In the genomic region with DNA sequence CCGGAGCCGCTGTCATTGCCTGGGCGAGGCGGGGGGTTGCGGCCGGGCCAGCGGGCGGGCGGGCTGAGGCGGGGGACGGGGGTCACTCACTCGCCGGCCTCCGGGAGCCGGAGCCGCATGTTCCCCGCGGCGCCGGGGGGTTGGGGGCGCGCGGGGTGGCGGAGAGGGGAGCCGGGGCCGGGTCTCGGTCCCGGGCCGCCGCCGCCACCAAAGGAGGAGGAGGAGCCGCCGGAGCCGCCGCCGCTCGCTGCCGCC, we compare ENCODE assay signal across 8 cellular contexts. TPM values are rescaled to one million over a fixed set of nuclear protein-coding genes. Genes with fewer than 3 reads are reported as not detected.
DNase-seq lines count a peak whose midpoint lies in the region; ATAC-seq, FAIRE-seq and TF ChIP-seq lines count a peak whose summit lies in the region.

No MANE protein-coding gene starts in this region.

- H2BK15ac ChIP-seq in IMR-90 (ENCODE audit: low read depth, low read length) = no peak overlapping the region

- no peaks in the 10 kb centered on the region for H3K27me3 ChIP-seq in ACC112 (ENCODE audit: insufficient read depth, low read length)
- H3K27me3 ChIP-seq in IMR-90 (ENCODE audit: control insufficient read depth, insufficient read depth, low read length) = no peaks in the 10 kb centered on the region

- H4K5ac ChIP-seq in IMR-90 (ENCODE audit: low read depth, low read length) = no peak overlapping the region

- CTCF ChIA-PET in IMR-90 (lab: Yijun Ruan, JAX) = no interaction called here

- peak overlapping the region; percentile 93 for H3K9ac ChIP-seq in IMR-90 (ENCODE audit: low read depth, low read length)

- H3K79me2 ChIP-seq in ACC112 (ENCODE audit: control insufficient read depth, insufficient read depth, low read length, unreplicated experiment) = peaks cover 50% of the 10 kb centered on the region

- no peak overlapping the region for H3K18ac ChIP-seq in IMR-90 (ENCODE audit: low read depth, low read length)

- H3K9me1 ChIP-seq in IMR-90 (ENCODE audit: insufficient read depth, low read length) = no peaks in the 10 kb centered on the region; the same call in 1 of the 2 replicates

- no peak overlapping the region for H4K8ac ChIP-seq in IMR-90 (ENCODE audit: low read depth in 2 of 2, low read length in 2 of 2)

- no peak overlapping the region for H4K91ac ChIP-seq in IMR-90 (ENCODE audit: insufficient read depth, low read depth, low read length)

- H3K4me1 Mint-ChIP-seq in naive B cell = peaks cover 33 to 64% (median 39%) of the 10 kb centered on the region in 3 donors

- H3K4me2 ChIP-seq in IMR-90 (ENCODE audit: low read depth, low read length) = no peak overlapping the region

- FAIRE-seq in H54 (lab: Jason Lieb, UNC) = no peak

- H3K14ac ChIP-seq in IMR-90 (replicated peaks; ENCODE audit: low read depth, low read length) = no peak overlapping the region

- in situ Hi-C loops in IMR-90 (cut with MboI; ENCODE audit: low sequenced_read_pairs) = loop anchor here (5.0 kb wide), 1 partner anchor 46 kb away; no protein-coding TSS in a partner anchor

- H3K36me3 ChIP-seq in ACC112 (ENCODE audit: insufficient read depth, low read length) (no peaks in the 10 kb centered on the region), IMR-90 (ENCODE audit: control insufficient read depth, insufficient read depth, low read length) (peaks cover 18% of the 10 kb centered on the region)

- peak; percentile 4; the same call in 1 of the 2 replicates for ATAC-seq in IMR-90 (ENCODE audit: low read depth)
- peak in 1 of 2 donors; percentile 2 for ATAC-seq in naive B cell (ENCODE audit: low read depth in 2 of 2)
- no peak for ATAC-seq in HG03135 (IDR thresholded peaks at IDR 0.05; ENCODE audit: unreplicated experiment)
- no peak for ATAC-seq in GM18517 (IDR thresholded peaks at IDR 0.05; ENCODE audit: unreplicated experiment)

- no TSS peak for BruUV-seq in IMR-90 (replicated peaks; lab: Mats Ljungman, UMichigan)

- no peak for TF ChIP-seq POLR2A in IMR-90 (IDR thresholded peaks at IDR 0.05; ENCODE audit: low read depth, low read length)
- TF ChIP-seq POLR2A in H54 (IDR thresholded peaks at IDR 0.05; ENCODE audit: low read depth, low read length) = no peak

- peak overlapping the region; percentile 47 to 100 (median 94) for H3K4me3 Mint-ChIP-seq in naive B cell

- H3K9me3 ChIP-seq in IMR-90 (ENCODE audit: control insufficient read depth, insufficient read depth, low read length) = no peaks in the 10 kb centered on the region

- peak overlapping the region; percentile 11 for H2BK5ac ChIP-seq in IMR-90 (ENCODE audit: low read depth, low read length, poor library complexity, severe bottlenecking)

- no peak overlapping the region for H2BK120ac ChIP-seq in IMR-90 (ENCODE audit: low read depth, low read length)

- peaks cover 9 to 71% of the 10 kb centered on the region in 2 experiments for H3K79me1 ChIP-seq in IMR-90 (ENCODE audit: low read depth in 1 of 2, low read length in 2 of 2)

- WGBS in IMR-90 (ENCODE audit: extremely low coverage in 2 of 2, insufficient read length in 1 of 2), 2 experiments = no CpG with 5 or more reads among the region's 38 CpGs

- H3K4me1 ChIP-seq in ACC112 (ENCODE audit: control insufficient read depth, insufficient read depth, low read length, unreplicated experiment) = peaks cover 16% of the 10 kb centered on the region
- 0 out of 2 replicates have a peak, but pooled peaks cover 2% of the 10 kb centered on the region for H3K4me1 ChIP-seq in IMR-90 (ENCODE audit: control insufficient read depth, insufficient read depth, low read length)

- dilution Hi-C loops in IMR-90 (cut with HindIII; ENCODE audit: low sequenced_read_pairs, unreplicated experiment) = no loop called here

- peaks cover 0 to 1% (median 0%) of the 10 kb centered on the region in 7 donors for H3K9me3 Mint-ChIP-seq in naive B cell

- DNase-seq in IMR-90 (no peak), choroid plexus epithelial cell (ENCODE audit: low read depth) (no peak), naive B cell (no peak), NCI-H1048 (lab: John Stamatoyannopoulos, UW) (no peak), H54 (ENCODE audit: insufficient read length, low spot score) (no peak)

- peaks cover 59% of the 10 kb centered on the region for H4K20me1 ChIP-seq in IMR-90 (ENCODE audit: insufficient read depth, low read length)

- H2AK5ac ChIP-seq in IMR-90 (ENCODE audit: low read depth, low read length) = no peak overlapping the region; the same call in 1 of the 2 replicates

- POLR2A ChIA-PET in IMR-90 (lab: Charles Lee; ENCODE audit: unreplicated experiment) = interaction anchor here (0.6 to 1.0 kb wide), 3 partner anchors 33 to 42 kb away, joined by 3 to 12 read pairs (median 5); a partner anchor contains a TSS

- H2AFZ ChIP-seq in ACC112 (ENCODE audit: low read length, unreplicated experiment) = no peak overlapping the region
- H2AFZ ChIP-seq in IMR-90 (replicated peaks; ENCODE audit: low read length, poor library complexity) = peak overlapping the region; percentile 64

- no peak overlapping the region for H3K56ac ChIP-seq in IMR-90 (ENCODE audit: extremely low read depth, insufficient read depth, low read length)

- H3K23ac ChIP-seq in IMR-90 (ENCODE audit: low read depth, low read length) = no peak overlapping the region

- intact Hi-C loops in IMR-90 (cut with micrococcal nuclease) = loop anchor here (2.0 to 5.0 kb wide), 2 partner anchors 56 to 85 kb away; a partner anchor contains a TSS

- no peaks in the 10 kb centered on the region for H3K36me3 Mint-ChIP-seq in naive B cell

- no peak overlapping the region for H2BK20ac ChIP-seq in IMR-90 (ENCODE audit: low read depth, low read length)

- H3K4ac ChIP-seq in IMR-90 (ENCODE audit: low read depth, low read length) = no peak overlapping the region; the same call in 1 of the 2 replicates

- H3K4me3 ChIP-seq in ACC112 (ENCODE audit: low read depth, low read length) = peak overlapping the region; percentile 98
- peak overlapping the region; percentile 81 for H3K4me3 ChIP-seq in IMR-90 (ENCODE audit: insufficient read depth, low read depth, low read length)
- H3K4me3 ChIP-seq in choroid plexus epithelial cell (ENCODE audit: low read depth, low read length) = peak overlapping the region; percentile 89

- TF ChIP-seq RAD21 in IMR-90 (IDR thresholded peaks at IDR 0.05; ENCODE audit: low read length) = no peak

- H2AK9ac ChIP-seq in IMR-90 (replicated peaks; ENCODE audit: low read depth, low read length, poor library complexity) = peak overlapping the region; percentile 96

- TF ChIP-seq CTCF in IMR-90 (conservative IDR thresholded peaks at IDR 0.05; ENCODE audit: low read depth, low read length) (no peak), choroid plexus epithelial cell (conservative IDR thresholded peaks at IDR 0.05; ENCODE audit: low read depth, low read length) (no peak)

- H3K27ac ChIP-seq in ACC112 (ENCODE audit: low read depth, low read length) = peak overlapping the region; percentile 56; the same call in 1 of the 2 replicates
- peak overlapping the region; percentile 65 for H3K27ac ChIP-seq in IMR-90 (ENCODE audit: insufficient read depth, low read length)

- peak overlapping the region in 2 of 6 donors; percentile 38 to 96 for H3K27ac Mint-ChIP-seq in naive B cell

- H3K27me3 Mint-ChIP-seq in naive B cell = no peaks in the 10 kb centered on the region

TF ChIP-seq in IMR-90, 13 proteins besides CTCF, POLR2A, EP300 and RAD21 (continues in another document):
- TF ChIP-seq BHLHE40 (IDR thresholded peaks at IDR 0.05; ENCODE audit: low read depth, low read length) (no peak), RCOR1 (IDR thresholded peaks at IDR 0.05; ENCODE audit: insufficient replicate concordance, low read length) (no peak), MXI1 (IDR thresholded peaks at IDR 0.05; ENCODE audit: borderline replicate concordance, low read depth, low read length) (no peak), MAFK (IDR thresholded peaks at IDR 0.05; ENCODE audit: low read depth, low read length) (no peak), CEBPB (IDR thresholded peaks at IDR 0.05; ENCODE audit: low read depth, low read length) (no peak), RFX5 (IDR thresholded peaks at IDR 0.05; ENCODE audit: low read depth, low read length) (no peak), NFE2L2 (IDR thresholded peaks at IDR 0.05; ENCODE audit: low read depth, low read length) (no peak), MAZ (IDR thresholded peaks at IDR 0.05; ENCODE audit: borderline replicate concordance, low read depth, low read length) (no peak)
- TF ChIP-seq, protein P1, sequence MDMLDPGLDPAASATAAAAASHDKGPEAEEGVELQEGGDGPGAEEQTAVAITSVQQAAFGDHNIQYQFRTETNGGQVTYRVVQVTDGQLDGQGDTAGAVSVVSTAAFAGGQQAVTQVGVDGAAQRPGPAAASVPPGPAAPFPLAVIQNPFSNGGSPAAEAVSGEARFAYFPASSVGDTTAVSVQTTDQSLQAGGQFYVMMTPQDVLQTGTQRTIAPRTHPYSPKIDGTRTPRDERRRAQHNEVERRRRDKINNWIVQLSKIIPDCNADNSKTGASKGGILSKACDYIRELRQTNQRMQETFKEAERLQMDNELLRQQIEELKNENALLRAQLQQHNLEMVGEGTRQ (IDR thresholded peaks at IDR 0.05; ENCODE audit: low read depth, low read length) = no peak

RNA-seq across cellular contexts. Expression of a gene that starts 0.1 kb away (rescaled TPM):
- total RNA-seq in IMR-90 (2012; rRNA removed) = 2.0 and 2.8 TPM in 2 replicates
- polyA plus RNA-seq in IMR-90 (2012; rRNA removed) = 4.0 and 4.9 TPM in 2 replicates
- polyA plus RNA-seq in IMR-90 (2012; cell fraction: cytosol; rRNA removed) = 2.8 and 5.3 TPM in 2 replicates
- 7.1 and 11.7 TPM in 2 replicates for polyA plus RNA-seq in IMR-90 (2012; cell fraction: nucleus; rRNA removed; ENCODE audit: low replicate concordance)
- 10 to 100 TPM in 1 of 6 donors, 1 to 10 TPM in 5; 2.0 to 10.9 (median 5.4) TPM for polyA plus RNA-seq in naive B cell (ENCODE audit: low read depth in 6 of 6)

RNA-seq across cellular contexts. Expression of a gene that starts 32.1 kb away (rescaled TPM):
- 55.7 and 68.6 TPM in 2 replicates for total RNA-seq in IMR-90 (2012; rRNA removed)
- 64.8 and 66.5 TPM in 2 replicates for polyA plus RNA-seq in IMR-90 (2012; rRNA removed)
- 32.4 and 73.7 TPM in 2 replicates for polyA plus RNA-seq in IMR-90 (2012; cell fraction: cytosol; rRNA removed)
- 15.9 and 45.2 TPM in 2 replicates for polyA plus RNA-seq in IMR-90 (2012; cell fraction: nucleus; rRNA removed; ENCODE audit: low replicate concordance)
- 10 to 100 TPM; 41.0 to 84.2 (median 69.1) TPM for polyA plus RNA-seq in naive B cell (ENCODE audit: low read depth in 6 of 6)

RNA-seq across cellular contexts. Expression of a gene that starts 33.1 kb away (rescaled TPM):
- total RNA-seq in IMR-90 (2012; rRNA removed) = 1.4 and 2.0 TPM in 2 replicates
- polyA plus RNA-seq in IMR-90 (2012; rRNA removed) (1.3 and 2.2 TPM in 2 replicates), naive B cell (ENCODE audit: low read depth in 6 of 6) (10 to 100 TPM; 13.7 to 18.6 (median 16.6) TPM)
- 1.3 and 2.7 TPM in 2 replicates for polyA plus RNA-seq in IMR-90 (2012; cell fraction: cytosol; rRNA removed)
- 1.7 and 1.9 TPM in 2 replicates for polyA plus RNA-seq in IMR-90 (2012; cell fraction: nucleus; rRNA removed; ENCODE audit: low replicate concordance)

RNA-seq across cellular contexts. Expression of a gene that starts 55.6 kb away (rescaled TPM):
- 22.6 and 25.8 TPM in 2 replicates for total RNA-seq in IMR-90 (2012; rRNA removed)
- polyA plus RNA-seq in IMR-90 (2012; rRNA removed) = 38.0 and 46.7 TPM in 2 replicates
- 18.1 and 27.8 TPM in 2 replicates for polyA plus RNA-seq in IMR-90 (2012; cell fraction: cytosol; rRNA removed)
- 33.2 and 71.8 TPM in 2 replicates for polyA plus RNA-seq in IMR-90 (2012; cell fraction: nucleus; rRNA removed; ENCODE audit: low replicate concordance)
- 10 to 100 TPM; 15.4 to 26.2 (median 19.4) TPM for polyA plus RNA-seq in naive B cell (ENCODE audit: low read depth in 6 of 6)
